Comparison of ENCODE assay signal across 16 cellular contexts in genomic region chr13:50682966-50683365, GRCh38.
"Had no signal": no experiment of that assay in that cellular context is flagged by ENCODE, and none has a peak within 500 bp of the region (broad histone marks: within the 10 kb centered on the region; RNA-seq: fewer than 3 reads in every experiment).

No MANE protein-coding gene starts in this region.

- DNase-seq: activated B cell treated with CpG ODN at 0.5 μM for 24 hours; activated CD4-positive, alpha-beta T cell treated with anti-CD3 and anti-CD28 coated beads for 48 hours; activated CD8-positive, alpha-beta T cell treated with anti-CD3 and anti-CD28 coated beads, Interleukin-2, amount 10 ng/mL, durations not matched to agents 7 days and 5 days; activated effector memory CD4-positive, alpha-beta T cell treated with Interleukin-2 at 50 U/mL for 16 hours; activated T-cell treated with anti-CD3 and anti-CD28 coated beads, Interleukin-2, amount 50 U/mL, for 24 hours; heart right ventricle; kidney glomerular epithelial cell; natural killer cell; SHP77; SK-N-SH; stimulated activated CD4-positive, alpha-beta T cell treated with anti-CD3 and anti-CD28 coated beads, Interleukin-12 subunit alpha, Interleukin-12 subunit beta, amount 100 ng/mL, for 4 hours; stimulated activated CD4-positive, alpha-beta T cell treated with anti-CD3 and anti-CD28 coated beads, Interleukin-1b, Interleukin-23, amount 100 ng/mL, for 48 hours; stimulated activated naive CD4-positive, alpha-beta T cell treated with Interleukin-2 at 50 U/mL for 16 hours; upper lobe of right lung had no signal

- H3K27ac ChIP-seq: gastroesophageal sphincter, right atrium auricular region, upper lobe of right lung had no signal

- H3K4me2 ChIP-seq: SK-N-SH had no signal

- H3K9ac ChIP-seq: SK-N-SH had no signal

- ATAC-seq: activated CD8-positive, alpha-beta T cell treated with anti-CD3 and anti-CD28 coated beads, Interleukin-2, amount 10 ng/mL, durations not matched to agents 7 days and 5 days; gastroesophageal sphincter; heart right ventricle; natural killer cell; upper lobe of right lung had no signal

- H3K4me3 ChIP-seq: gastroesophageal sphincter, heart right ventricle, right atrium auricular region, upper lobe of right lung had no signal

- H3K9me3 ChIP-seq: gastroesophageal sphincter, right atrium auricular region, SK-N-SH, upper lobe of right lung had no signal

- H3K27me3 ChIP-seq: gastroesophageal sphincter, heart right ventricle, right atrium auricular region, upper lobe of right lung had no signal

- H3K36me3 ChIP-seq: gastroesophageal sphincter, heart right ventricle, right atrium auricular region, upper lobe of right lung had no signal
